Comparison of ENCODE assay signal across 22 cellular contexts in genomic region chr5:144356489-144356888, GRCh38.
DNase-seq lines count a peak whose midpoint lies in the region; ATAC-seq and TF ChIP-seq lines count a peak whose summit lies in the region.
"Had no signal": no experiment of that assay in that cellular context is flagged by ENCODE, and none has a peak within 500 bp of the region (broad histone marks: within the 10 kb centered on the region; RNA-seq: fewer than 3 reads in every experiment).

No MANE protein-coding gene starts in this region.

- H3K4me1 ChIP-seq in iPS-18a (ENCODE audit: control insufficient read depth, low read depth, low read length): peaks cover 20% of the 10 kb centered on the region
- H3K4me1 ChIP-seq in esophagus muscularis mucosa: peaks cover 0 to 11% (median 8%) of the 10 kb centered on the region in 4 donors

- H3K36me3 ChIP-seq in iPS-18a (ENCODE audit: control insufficient read depth, low read depth, low read length): no peaks in the 10 kb centered on the region
- no peaks in the 10 kb centered on the region for H3K36me3 ChIP-seq in esophagus muscularis mucosa
- H3K36me3 ChIP-seq: BLaER1 had no signal

- peak; percentile 88 for ATAC-seq in WTC11
- no peak for ATAC-seq in HG03025 (IDR thresholded peaks at IDR 0.05; ENCODE audit: low FRiP score, unreplicated experiment)
- ATAC-seq: Panc1, T-cell had no signal

- no peaks in the 10 kb centered on the region for H3K9me3 Mint-ChIP-seq in WTC11

- CTCF ChIA-PET in WTC11 (lab: Charles Lee): interaction anchor here (1.0 to 1.2 kb wide), 4 partner anchors 9 to 152 kb away, joined by 3 to 4 read pairs (median 4); no protein-coding TSS in a partner anchor

- no peak overlapping the region for H3K4me3 Mint-ChIP-seq in WTC11
- H3K4me3 Mint-ChIP-seq: CD4-positive, CD25-positive, alpha-beta regulatory T cell; IgD-negative memory B cell; T-cell had no signal

- no peaks in the 10 kb centered on the region for H3K36me3 Mint-ChIP-seq in WTC11
- H3K36me3 Mint-ChIP-seq: CD4-positive, CD25-positive, alpha-beta regulatory T cell; IgD-negative memory B cell; T-cell had no signal

- no peak for TF ChIP-seq EP300 in esophagus muscularis mucosa (IDR thresholded peaks at IDR 0.05)

- DNase-seq in COR-L47 (lab: John Stamatoyannopoulos, UW) (peak; percentile 36), NCI-H146 (lab: John Stamatoyannopoulos, UW) (peak; percentile 69), WTC11 (ENCODE audit: low spot score) (no peak), H4 (ENCODE audit: low spot score) (no peak), esophagus muscularis mucosa (ENCODE audit: extremely low spot score) (no peak), NCI-H1436 (lab: John Stamatoyannopoulos, UW) (no peak)
- DNase-seq: CD4-positive, CD25-positive, alpha-beta regulatory T cell; GOT3; MM.1S; NCI-H1417 treated with DMSO at 0.1 percent for 48 hours; NCI-H2107; NCI-H524; SHP77; T-cell had no signal

- intact Hi-C loops in esophagus muscularis mucosa (cut with DNase I): no loop called here

- no peaks in the 10 kb centered on the region for H3K9me3 ChIP-seq in iPS-18a (ENCODE audit: control insufficient read depth, low read depth, low read length)
- H3K9me3 ChIP-seq in esophagus muscularis mucosa: no peaks in the 10 kb centered on the region
- H3K9me3 ChIP-seq: BLaER1 had no signal

- TF ChIP-seq CTCF in WTC11 (IDR thresholded peaks at IDR 0.05) (no peak), esophagus muscularis mucosa (IDR thresholded peaks at IDR 0.05) (no peak)

- no peak for TF ChIP-seq POLR2A in esophagus muscularis mucosa (IDR thresholded peaks at IDR 0.05; ENCODE audit: low read depth)

- H3K27me3 Mint-ChIP-seq in WTC11 (ENCODE audit: low read depth): peaks cover 98% of the 10 kb centered on the region
- H3K27me3 Mint-ChIP-seq: CD4-positive, CD25-positive, alpha-beta regulatory T cell; IgD-negative memory B cell; T-cell had no signal

- H3K27ac Mint-ChIP-seq in WTC11: no peak overlapping the region
- H3K27ac Mint-ChIP-seq: CD4-positive, CD25-positive, alpha-beta regulatory T cell; IgD-negative memory B cell; T-cell had no signal

- H3K4me3 ChIP-seq in iPS-18a (ENCODE audit: low read length) (peak overlapping the region; percentile 8), esophagus muscularis mucosa (no peak overlapping the region)
- H3K4me3 ChIP-seq: BLaER1 had no signal

- H3K4me1 Mint-ChIP-seq in WTC11: peaks cover 26% of the 10 kb centered on the region
- H3K4me1 Mint-ChIP-seq: CD4-positive, CD25-positive, alpha-beta regulatory T cell; T-cell had no signal

- POLR2A ChIA-PET in WTC11 (lab: Charles Lee): no interaction called here

- WGBS in esophagus muscularis mucosa: 82% methylated on average over 1 of the region's 1 CpG

- H3K27me3 ChIP-seq in iPS-18a (ENCODE audit: control insufficient read depth, insufficient read depth, low read length) (peaks cover 94% of the 10 kb centered on the region), esophagus muscularis mucosa (no peaks in the 10 kb centered on the region)
- H3K27me3 ChIP-seq: BLaER1 had no signal

- H3K9ac ChIP-seq in iPS-18a (ENCODE audit: low read length): no peak overlapping the region
- H3K9ac ChIP-seq: BLaER1, KMS-11 had no signal

- H3K27ac ChIP-seq in iPS-18a (ENCODE audit: low read length) (no peak overlapping the region), esophagus muscularis mucosa (replicated peaks in 1 of 4) (no peak overlapping the region)
- H3K27ac ChIP-seq: 22Rv1, BLaER1, KMS-11, RWPE1 had no signal

TF ChIP-seq in WTC11, 78 proteins besides CTCF, POLR2A, EP300 and RAD21:
- TF ChIP-seq, protein P1, sequence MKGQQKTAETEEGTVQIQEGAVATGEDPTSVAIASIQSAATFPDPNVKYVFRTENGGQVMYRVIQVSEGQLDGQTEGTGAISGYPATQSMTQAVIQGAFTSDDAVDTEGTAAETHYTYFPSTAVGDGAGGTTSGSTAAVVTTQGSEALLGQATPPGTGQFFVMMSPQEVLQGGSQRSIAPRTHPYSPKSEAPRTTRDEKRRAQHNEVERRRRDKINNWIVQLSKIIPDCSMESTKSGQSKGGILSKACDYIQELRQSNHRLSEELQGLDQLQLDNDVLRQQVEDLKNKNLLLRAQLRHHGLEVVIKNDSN (CRISPR knock-in tag; IDR thresholded peaks at IDR 0.05): no peak
- TF ChIP-seq NFATC4 (CRISPR knock-in tag; IDR thresholded peaks at IDR 0.05): no peak

Comparison
In these comparisons a context has a peak if more than half of its experiments do, and no peak if none do; other contexts are left out.
1. DNase-seq: peak in COR-L47 (single experiment) and NCI-H146 (single experiment); none in WTC11 (single experiment), H4 (single experiment), esophagus muscularis mucosa (single experiment) and NCI-H1436 (single experiment).